In the genomic region with DNA sequence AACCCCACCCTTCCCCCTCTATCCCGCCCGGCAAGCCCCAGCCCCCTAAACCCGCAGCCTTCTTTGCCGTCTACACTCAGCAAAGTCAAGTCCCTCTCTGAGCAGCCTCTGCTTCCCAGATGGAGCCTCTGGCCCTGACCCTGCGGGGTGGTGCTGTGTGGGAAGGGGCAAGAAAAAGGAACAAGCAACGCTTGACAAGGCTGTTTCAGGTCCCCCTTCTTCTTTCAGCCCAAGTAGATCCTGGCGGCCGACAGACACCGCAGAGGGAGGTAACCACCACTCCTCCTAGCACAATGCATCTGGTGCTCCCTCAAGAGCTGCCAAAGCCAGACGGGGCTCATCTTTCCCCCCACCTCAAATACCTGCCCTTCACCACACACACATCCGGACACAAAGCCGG, we compare ENCODE assay signal across 18 cellular contexts.
DNase-seq lines count a peak whose midpoint lies in the region; ATAC-seq and TF ChIP-seq lines count a peak whose summit lies in the region.
"Had no signal": no experiment of that assay in that cellular context is flagged by ENCODE, and none has a peak within 500 bp of the region (broad histone marks: within the 10 kb centered on the region; RNA-seq: fewer than 3 reads in every experiment).

No MANE protein-coding gene starts in this region.

- no peaks in the 10 kb centered on the region for H3K9me3 Mint-ChIP-seq in neural crest cell
- H3K9me3 Mint-ChIP-seq: CD8-positive, alpha-beta memory T cell; HFFc6; T-helper 2 cell treated with Interferon-gamma antibody and Interleukin-4, amounts not matched to agents 5 μg/mL and 100 μg/mL, for 36 hours had no signal

- no peak for ATAC-seq in GM21619 (IDR thresholded peaks at IDR 0.05; ENCODE audit: unreplicated experiment)

- no peaks in the 10 kb centered on the region for H3K4me1 Mint-ChIP-seq in neural crest cell
- H3K4me1 Mint-ChIP-seq: CD8-positive, alpha-beta memory T cell had no signal

- TF ChIP-seq CTCF in neural crest cell (conservative IDR thresholded peaks at IDR 0.05), result no peak

- peak; percentile 28 for DNase-seq in NCI-H2227 (lab: John Stamatoyannopoulos, UW; ENCODE audit: unreplicated experiment)
- no peak for DNase-seq in NCI-H2227 treated with DMSO at 0.1 percent for 48 hours (lab: John Stamatoyannopoulos, UW)
- peak; percentile 35 for DNase-seq in DMS79 treated with DMSO at 0.1 percent for 48 hours (lab: John Stamatoyannopoulos, UW)
- DNase-seq in NCI-H345 treated with DMSO at 0.1 percent for 48 hours (lab: John Stamatoyannopoulos, UW; ENCODE audit: unreplicated experiment), result peak; percentile 20
- DNase-seq in neural crest cell (ENCODE audit: low read depth, low spot score), result no peak
- no peak for DNase-seq in ecto neural progenitor cell (ENCODE audit: low spot score)
- no peak for DNase-seq in mesenteric fat pad (ENCODE audit: low spot score)
- DNase-seq: CD8-positive, alpha-beta memory T cell; H7; HFFc6; KG1; NCI-H1694; NCI-H510A; OCI-M1; SHP77 treated with DMSO at 0.1 percent for 48 hours; SK-N-SH had no signal

- H3K36me3 Mint-ChIP-seq in neural crest cell (ENCODE audit: low read depth), result no peaks in the 10 kb centered on the region
- H3K36me3 Mint-ChIP-seq: CD8-positive, alpha-beta memory T cell had no signal

- peak overlapping the region; percentile 67 for H3K27ac Mint-ChIP-seq in neural crest cell (ENCODE audit: unreplicated experiment)
- H3K27ac Mint-ChIP-seq: CD8-positive, alpha-beta memory T cell; HFFc6; T-helper 2 cell treated with Interferon-gamma antibody and Interleukin-4, amounts not matched to agents 5 μg/mL and 100 μg/mL, for 36 hours had no signal

- H3K4me3 Mint-ChIP-seq in neural crest cell, result no peak overlapping the region
- H3K4me3 Mint-ChIP-seq: HFFc6; T-helper 2 cell treated with Interferon-gamma antibody and Interleukin-4, amounts not matched to agents 5 μg/mL and 100 μg/mL, for 36 hours had no signal

- peaks cover 54% of the 10 kb centered on the region for H3K27me3 Mint-ChIP-seq in neural crest cell (ENCODE audit: low read depth)

Comparison
In these comparisons a context has a peak if more than half of its experiments do, and no peak if none do; other contexts are left out.
1. DNase-seq: peak in NCI-H2227 (single experiment), DMS79 treated with DMSO at 0.1 percent for 48 hours (single experiment) and NCI-H345 treated with DMSO at 0.1 percent for 48 hours (single experiment); none in NCI-H2227 treated with DMSO at 0.1 percent for 48 hours (single experiment), neural crest cell (single experiment), ecto neural progenitor cell (single experiment) and mesenteric fat pad (single experiment).